Comparison of ENCODE assay signal across 32 cellular contexts in the genomic region with DNA sequence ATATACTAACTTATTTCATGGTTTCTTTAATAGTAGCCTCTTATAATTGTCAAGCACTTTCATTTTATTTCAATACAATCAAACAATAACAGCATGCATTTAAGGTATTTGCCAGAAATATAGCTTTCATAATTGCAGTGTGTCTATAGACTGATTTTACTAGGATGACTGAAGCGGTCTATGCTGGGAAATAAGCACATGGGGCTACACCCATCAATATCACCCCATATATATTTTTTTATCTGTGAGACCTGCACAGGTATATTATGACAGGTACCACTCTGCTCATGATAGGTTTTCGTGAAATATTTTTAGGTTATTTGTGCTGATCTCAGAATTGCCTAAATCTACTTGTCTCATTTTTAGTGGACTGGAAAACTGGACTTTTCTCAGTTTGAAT.
"Had no signal": no experiment of that assay in that cellular context is flagged by ENCODE, and none has a peak within 500 bp of the region (broad histone marks: within the 10 kb centered on the region; RNA-seq: fewer than 3 reads in every experiment).

No MANE protein-coding gene starts in this region.

- H3K36me3 ChIP-seq: ascending aorta, breast epithelium, cardiac muscle cell, esophagus muscularis mucosa, gastrocnemius medialis, heart left ventricle had no signal

- H3K4me3 ChIP-seq: ascending aorta, breast epithelium, cardiac muscle cell, esophagus muscularis mucosa, gastrocnemius medialis, heart left ventricle had no signal

- H3K27me3 ChIP-seq: ascending aorta, cardiac muscle cell, esophagus muscularis mucosa, foreskin keratinocyte, gastrocnemius medialis had no signal

- H3K9me3 ChIP-seq: ascending aorta, breast epithelium, esophagus muscularis mucosa, gastrocnemius medialis, heart left ventricle had no signal

- DNase-seq: activated CD4-positive, alpha-beta memory T cell treated with anti-CD3 and anti-CD28 coated beads, Interleukin-2, amount 10 ng/mL, durations not matched to agents 7 days and 5 days; activated CD4-positive, alpha-beta T cell treated with anti-CD3 and anti-CD28 coated beads for 4 hours; activated CD4-positive, alpha-beta T cell treated with anti-CD3 and anti-CD28 coated beads, Interleukin-2, amount 10 ng/mL, durations not matched to agents 7 days and 5 days; activated CD4-positive, alpha-beta T cell treated with anti-CD3 and anti-CD28 coated beads, Interleukin-2, amount 50 U/mL, for 4 hours; activated CD4-positive, CD25-positive, alpha-beta regulatory T cell; activated CD4-positive, CD25-positive, alpha-beta regulatory T cell treated with anti-CD3 and anti-CD28 coated beads, Interleukin-2, amount 50 U/mL, for 72 hours; activated CD8-positive, alpha-beta memory T cell treated with anti-CD3 and anti-CD28 coated beads, Interleukin-2, amount 50 U/mL, for 48 hours; activated gamma-delta T cell; activated naive CD4-positive, alpha-beta T cell; activated naive CD4-positive, alpha-beta T cell treated with anti-CD3 and anti-CD28 coated beads, Interleukin-2, amount 10 ng/mL, durations not matched to agents 7 days and 5 days; activated naive CD8-positive, alpha-beta T cell treated with anti-CD3 and anti-CD28 coated beads, Interleukin-2, amount 10 ng/mL, durations not matched to agents 7 days and 5 days; activated T-cell treated with anti-CD3 and anti-CD28 coated beads for 4 hours; activated T-cell treated with anti-CD3 and anti-CD28 coated beads, Interleukin-2, amount 50 U/mL, for 24 hours; activated T-cell treated with anti-CD3 and anti-CD28 coated beads, Interleukin-2, amount 50 U/mL, for 72 hours; central memory CD4-positive, alpha-beta T cell; cerebellar nuclear complex; cortex of kidney; dermis blood vessel endothelial cell; effector CD4-positive, alpha-beta T cell; effector memory CD8-positive, alpha-beta T cell; erythroblast; foreskin keratinocyte; gastrocnemius medialis; glutamatergic neuron; heart left ventricle; T-helper 1 cell; T-helper 17 cell; T1000 had no signal

- H3K4me1 ChIP-seq: ascending aorta, breast epithelium, esophagus muscularis mucosa, foreskin keratinocyte, heart left ventricle had no signal

- H3K27ac ChIP-seq: ascending aorta, breast epithelium, cardiac muscle cell, esophagus muscularis mucosa, foreskin keratinocyte, heart left ventricle had no signal
